11 cellular contexts compared by ENCODE assay signal in genomic region chr9:109251080-109251775, GRCh38.
A peak's percentile ranks its signal among the peaks of the same experiment; 100 is the strongest.
DNase-seq lines count a peak whose midpoint lies in the region; ATAC-seq, FAIRE-seq and TF ChIP-seq lines count a peak whose summit lies in the region.
"Had no signal": no experiment of that assay in that cellular context is flagged by ENCODE, and none has a peak within 500 bp of the region (broad histone marks: within the 10 kb centered on the region; RNA-seq: fewer than 3 reads in every experiment).

No MANE protein-coding gene starts in this region.

- FAIRE-seq in RCC 7860 (lab: Jason Lieb, UNC), result no peak
- FAIRE-seq: A204.1 had no signal

- intact Hi-C loops in left ventricle myocardium superior (cut with micrococcal nuclease) (no loop called here), upper lobe of right lung (cut with DNase I) (no loop called here), esophagus muscularis mucosa (cut with DNase I) (no loop called here)

- TF ChIP-seq EP300 in esophagus muscularis mucosa (IDR thresholded peaks at IDR 0.05), result no peak

- no peaks in the 10 kb centered on the region for H3K36me3 ChIP-seq in upper lobe of right lung
- no peaks in the 10 kb centered on the region for H3K36me3 ChIP-seq in esophagus muscularis mucosa
- H3K36me3 ChIP-seq: neutrophil had no signal

- H3K27me3 ChIP-seq in upper lobe of right lung, result no peaks in the 10 kb centered on the region
- H3K27me3 ChIP-seq in esophagus muscularis mucosa, result peaks cover 0 to 2% (median 0%) of the 10 kb centered on the region in 4 donors

- DNase-seq in NCI-H2107 treated with DMSO at 0.1 percent for 48 hours (lab: John Stamatoyannopoulos, UW; ENCODE audit: unreplicated experiment) (peak; percentile 55), NCI-H2107 (lab: John Stamatoyannopoulos, UW) (no peak), RCC 7860 (ENCODE audit: low spot score) (peak; percentile 16), left ventricle myocardium superior (no peak), upper lobe of right lung (peak; percentile 72), esophagus muscularis mucosa (ENCODE audit: extremely low spot score) (no peak), T1000 (lab: John Stamatoyannopoulos, UW) (no peak)
- no peak for DNase-seq in activated CD8-positive, alpha-beta memory T cell treated with anti-CD3 and anti-CD28 coated beads for 24 hours
- DNase-seq: activated naive CD4-positive, alpha-beta T cell treated with anti-CD3 and anti-CD28 coated beads, Interleukin-2, amount 50 U/mL, for 16 hours had no signal

- H3K4me1 ChIP-seq in upper lobe of right lung (peaks cover 7% of the 10 kb centered on the region), esophagus muscularis mucosa (peaks cover 0 to 4% (median 0%) of the 10 kb centered on the region in 4 donors)

- WGBS in esophagus muscularis mucosa, result 84% methylated on average over 10 of the region's 10 CpGs

- H3K27ac ChIP-seq in upper lobe of right lung (peak overlapping the region; percentile 24), esophagus muscularis mucosa (replicated peaks in 1 of 4) (no peak overlapping the region)
- H3K27ac ChIP-seq: neutrophil had no signal

- peak; percentile 38 for ATAC-seq in left ventricle myocardium superior
- peak; percentile 80 for ATAC-seq in upper lobe of right lung

- TF ChIP-seq POLR2A in esophagus muscularis mucosa (IDR thresholded peaks at IDR 0.05; ENCODE audit: low read depth), result no peak

- H3K9me3 ChIP-seq in upper lobe of right lung (no peaks in the 10 kb centered on the region), esophagus muscularis mucosa (no peaks in the 10 kb centered on the region)
- H3K9me3 ChIP-seq: neutrophil had no signal

- TF ChIP-seq CTCF in upper lobe of right lung (IDR thresholded peaks at IDR 0.05), result no peak
- no peak for TF ChIP-seq CTCF in esophagus muscularis mucosa (IDR thresholded peaks at IDR 0.05)

- H3K4me3 ChIP-seq in upper lobe of right lung, result no peak overlapping the region
- H3K4me3 ChIP-seq in esophagus muscularis mucosa, result no peak overlapping the region

Comparison
In these comparisons a context has a peak if more than half of its experiments do, and no peak if none do; other contexts are left out.
1. DNase-seq: peak in NCI-H2107 treated with DMSO at 0.1 percent for 48 hours (single experiment), RCC 7860 (single experiment) and upper lobe of right lung (single experiment); none in NCI-H2107 (single experiment), left ventricle myocardium superior (single experiment), activated CD8-positive, alpha-beta memory T cell treated with anti-CD3 and anti-CD28 coated beads for 24 hours (single experiment), esophagus muscularis mucosa (single experiment) and T1000 (single experiment).